Comparison of ENCODE assay signal across 10 cellular contexts in genomic region chr9:3863114-3863528, GRCh38.
DNase-seq lines count a peak whose midpoint lies in the region; ATAC-seq and TF ChIP-seq lines count a peak whose summit lies in the region.
"Had no signal": no experiment of that assay in that cellular context is flagged by ENCODE, and none has a peak within 500 bp of the region (broad histone marks: within the 10 kb centered on the region; RNA-seq: fewer than 3 reads in every experiment).

No MANE protein-coding gene starts in this region.

- peak overlapping the region; percentile 15 for H3K27ac ChIP-seq in adipose tissue (ENCODE audit: low read depth, low read length)
- H3K27ac ChIP-seq in heart right ventricle = peak overlapping the region in 4 of 10 donors; percentile 2 to 69 (median 11)

- ATAC-seq in heart right ventricle (peak in 6 of 8 donors; percentile 38 to 81 (median 58)), HG03571 (IDR thresholded peaks at IDR 0.05; ENCODE audit: unreplicated experiment) (no peak), GM18873 (IDR thresholded peaks at IDR 0.05; ENCODE audit: low FRiP score, unreplicated experiment) (no peak)
- ATAC-seq in stimulated activated naive CD8-positive, alpha-beta T cell treated with anti-CD3 and anti-CD28 coated beads, Interleukin-15, amount 100 ng/mL, for 72 hours = peak; percentile 78
- ATAC-seq in activated CD8-positive, alpha-beta T cell treated with anti-CD3 and anti-CD28 coated beads, Interleukin-2, amount 10 ng/mL, durations not matched to agents 7 days and 5 days = no peak

- no peaks in the 10 kb centered on the region for H3K36me3 Mint-ChIP-seq in activated CD8-positive, alpha-beta T cell treated with anti-CD3 and anti-CD28 coated beads, Interleukin-2, amount 10 ng/mL, durations not matched to agents 7 days and 5 days (ENCODE audit: low read depth)
- H3K36me3 Mint-ChIP-seq: memory B cell had no signal

- H3K4me1 ChIP-seq in heart right ventricle = peaks cover 0 to 11% (median 0%) of the 10 kb centered on the region in 9 donors

- H3K27me3 ChIP-seq in heart right ventricle = no peaks in the 10 kb centered on the region

- H3K36me3 ChIP-seq in heart right ventricle = no peaks in the 10 kb centered on the region

- WGBS in adipose tissue, 3 donors = 40 to 51% (median 47%) methylated on average over 5 of the region's 5 CpGs
- 48 to 49% methylated on average over 5 of the region's 5 CpGs for WGBS in heart right ventricle, 2 donors

- TF ChIP-seq CTCF in HFF-Myc (IDR thresholded peaks at IDR 0.05; ENCODE audit: low read depth, low read length, missing control alignments) = peak; percentile 15
- TF ChIP-seq CTCF in heart right ventricle (IDR thresholded peaks at IDR 0.05) = no peak

- H3K9me3 ChIP-seq in heart right ventricle = no peaks in the 10 kb centered on the region

- H3K9me3 Mint-ChIP-seq in stimulated activated naive CD8-positive, alpha-beta T cell treated with anti-CD3 and anti-CD28 coated beads, Interleukin-15, amount 100 ng/mL, for 72 hours = peaks cover 0 to 8% of the 10 kb centered on the region in 2 donors
- H3K9me3 Mint-ChIP-seq in activated CD8-positive, alpha-beta T cell treated with anti-CD3 and anti-CD28 coated beads, Interleukin-2, amount 10 ng/mL, durations not matched to agents 7 days and 5 days (ENCODE audit: insufficient read depth) = no peaks in the 10 kb centered on the region
- H3K9me3 Mint-ChIP-seq: memory B cell had no signal

- intact Hi-C loops in heart right ventricle (cut with DNase I) = no loop called here

- H3K4me3 Mint-ChIP-seq in stimulated activated naive CD8-positive, alpha-beta T cell treated with anti-CD3 and anti-CD28 coated beads, Interleukin-15, amount 100 ng/mL, for 72 hours = no peak overlapping the region
- no peak overlapping the region for H3K4me3 Mint-ChIP-seq in activated CD8-positive, alpha-beta T cell treated with anti-CD3 and anti-CD28 coated beads, Interleukin-2, amount 10 ng/mL, durations not matched to agents 7 days and 5 days
- H3K4me3 Mint-ChIP-seq: memory B cell had no signal

- DNase-seq in HFF-Myc (ENCODE audit: extremely low read depth, low read depth) = peak; percentile 92
- peak in 1 of 2 donors; percentile 9 for DNase-seq in heart right ventricle
- DNase-seq in stimulated activated naive CD8-positive, alpha-beta T cell treated with anti-CD3 and anti-CD28 coated beads, Interleukin-15, amount 100 ng/mL, for 72 hours = peak in 1 of 2 donors; percentile 13
- DNase-seq in activated CD8-positive, alpha-beta T cell treated with anti-CD3 and anti-CD28 coated beads, Interleukin-2, amount 10 ng/mL, durations not matched to agents 7 days and 5 days = no peak
- no peak for DNase-seq in stimulated activated CD4-positive, alpha-beta T cell treated with anti-CD3 and anti-CD28 coated beads, Interleukin-1b, Interleukin-23, amount 100 ng/mL, for 48 hours
- DNase-seq: NCI-H1417 treated with DMSO at 0.1 percent for 48 hours had no signal

- no peaks in the 10 kb centered on the region for H3K4me1 Mint-ChIP-seq in stimulated activated naive CD8-positive, alpha-beta T cell treated with anti-CD3 and anti-CD28 coated beads, Interleukin-15, amount 100 ng/mL, for 72 hours
- H3K4me1 Mint-ChIP-seq in activated CD8-positive, alpha-beta T cell treated with anti-CD3 and anti-CD28 coated beads, Interleukin-2, amount 10 ng/mL, durations not matched to agents 7 days and 5 days (ENCODE audit: low read depth) = no peaks in the 10 kb centered on the region
- H3K4me1 Mint-ChIP-seq: memory B cell had no signal

- no peak overlapping the region for H3K4me3 ChIP-seq in HFF-Myc (replicated peaks; ENCODE audit: low read depth, low read length)
- H3K4me3 ChIP-seq in heart right ventricle = no peak overlapping the region

- peak overlapping the region in 1 of 2 donors; percentile 51 for H3K27ac Mint-ChIP-seq in stimulated activated naive CD8-positive, alpha-beta T cell treated with anti-CD3 and anti-CD28 coated beads, Interleukin-15, amount 100 ng/mL, for 72 hours
- H3K27ac Mint-ChIP-seq in activated CD8-positive, alpha-beta T cell treated with anti-CD3 and anti-CD28 coated beads, Interleukin-2, amount 10 ng/mL, durations not matched to agents 7 days and 5 days = no peak overlapping the region
- H3K27ac Mint-ChIP-seq: memory B cell had no signal

- POLR2A ChIA-PET in activated CD8-positive, alpha-beta T cell treated with anti-CD3 and anti-CD28 coated beads, Interleukin-2, amount 10 ng/mL, durations not matched to agents 7 days and 5 days (lab: Charles Lee) = no interaction called here

- CTCF ChIA-PET in activated CD8-positive, alpha-beta T cell treated with anti-CD3 and anti-CD28 coated beads, Interleukin-2, amount 10 ng/mL, durations not matched to agents 7 days and 5 days (lab: Charles Lee) = no interaction called here

- peaks cover 7% of the 10 kb centered on the region for H3K27me3 Mint-ChIP-seq in stimulated activated naive CD8-positive, alpha-beta T cell treated with anti-CD3 and anti-CD28 coated beads, Interleukin-15, amount 100 ng/mL, for 72 hours
- H3K27me3 Mint-ChIP-seq in activated CD8-positive, alpha-beta T cell treated with anti-CD3 and anti-CD28 coated beads, Interleukin-2, amount 10 ng/mL, durations not matched to agents 7 days and 5 days (ENCODE audit: low read depth) = peaks cover 2% of the 10 kb centered on the region

Comparison
In these comparisons a context has a peak if more than half of its experiments do, and no peak if none do; other contexts are left out.
1. ATAC-seq: peak in heart right ventricle (6 of 8) and stimulated activated naive CD8-positive, alpha-beta T cell treated with anti-CD3 and anti-CD28 coated beads, Interleukin-15, amount 100 ng/mL, for 72 hours (single experiment); none in HG03571 (single experiment), activated CD8-positive, alpha-beta T cell treated with anti-CD3 and anti-CD28 coated beads, Interleukin-2, amount 10 ng/mL, durations not matched to agents 7 days and 5 days (single experiment) and GM18873 (single experiment).